1 cellular context compared by ENCODE assay signal in genomic region chr17:75125984-75126383, GRCh38.
TF ChIP-seq lines count a peak whose summit lies in the region.

No MANE protein-coding gene starts in this region.

TF ChIP-seq in H1, 55 proteins besides CTCF, POLR2A, EP300 and RAD21:
- TF ChIP-seq JUN (IDR thresholded peaks at IDR 0.05; ENCODE audit: low read depth, low read length) (no peak), SP1 (IDR thresholded peaks at IDR 0.05; ENCODE audit: low read depth, low read length) (no peak)
TF ChIP-seq in H1: peak in this region for 0.
